Comparison of ENCODE assay signal across 9 cellular contexts in the genomic region with DNA sequence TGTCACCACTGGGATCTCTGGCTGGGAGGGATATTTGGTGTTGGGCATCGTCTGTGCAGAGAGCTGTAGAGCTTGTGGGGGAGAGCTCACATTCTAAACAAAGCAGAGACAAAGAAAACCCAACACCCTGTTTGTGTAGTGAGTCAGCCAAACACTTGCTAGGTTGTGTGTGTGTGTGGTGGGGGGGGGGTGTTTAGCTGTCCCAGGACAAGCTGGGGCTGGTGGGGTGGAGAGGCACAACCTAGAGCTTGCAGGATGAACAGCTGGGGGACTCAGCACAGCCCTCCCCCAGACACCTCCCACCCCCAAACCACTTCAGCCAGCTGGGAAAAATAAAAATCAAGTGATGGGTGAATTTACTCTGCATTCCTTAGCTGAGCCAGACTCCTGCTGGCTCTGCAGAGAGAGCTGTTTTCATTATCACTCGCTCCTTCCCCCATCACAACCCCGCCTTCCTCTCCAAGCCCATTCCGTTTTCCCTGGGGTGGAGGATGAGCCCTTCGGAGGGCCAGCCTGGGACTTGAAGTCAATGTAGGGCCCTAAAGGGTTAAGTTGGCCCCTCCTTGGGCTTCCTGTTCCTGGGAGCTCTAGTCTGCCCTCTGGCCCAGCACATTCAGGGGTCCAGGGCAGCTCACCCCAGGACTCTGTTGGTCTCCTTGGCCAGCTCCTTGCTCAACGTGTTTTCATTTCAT. TPM values are rescaled to one million over a fixed set of nuclear protein-coding genes. Genes with fewer than 3 reads are reported as not detected.
DNase-seq lines count a peak whose midpoint lies in the region; ATAC-seq and TF ChIP-seq lines count a peak whose summit lies in the region.
"Had no signal": no experiment of that assay in that cellular context is flagged by ENCODE, and none has a peak within 500 bp of the region (broad histone marks: within the 10 kb centered on the region; RNA-seq: fewer than 3 reads in every experiment).

No MANE protein-coding gene starts in this region.

- no peaks in the 10 kb centered on the region for H3K36me3 ChIP-seq in psoas muscle (ENCODE audit: insufficient read depth in 1 of 2, low read depth in 1 of 2)

- no peak for TF ChIP-seq CTCF in RWPE1 (conservative IDR thresholded peaks at IDR 0.05; ENCODE audit: low read depth)
- TF ChIP-seq CTCF in foreskin keratinocyte (conservative IDR thresholded peaks at IDR 0.05), result no peak
- TF ChIP-seq CTCF in psoas muscle (IDR thresholded peaks at IDR 0.05), result no peak

- H3K4me1 ChIP-seq in foreskin keratinocyte (peaks cover 17% of the 10 kb centered on the region), psoas muscle (peaks cover 14% of the 10 kb centered on the region)

- H3K4me3 ChIP-seq in psoas muscle, result no peak overlapping the region

- CTCF ChIA-PET in RWPE1 (lab: Yijun Ruan, JAX), result interaction anchor here (0.6 to 15.3 kb wide), 7 partner anchors 8 to 78 kb away, joined by 3 to 761 read pairs (median 4); a partner anchor contains a TSS

- peak overlapping the region; percentile 90 for H3K27ac ChIP-seq in RWPE1
- no peak overlapping the region for H3K27ac ChIP-seq in foreskin keratinocyte
- no peak overlapping the region for H3K27ac ChIP-seq in psoas muscle

- intact Hi-C loops in psoas muscle (cut with DNase I), result loop anchor here in 1 of 2 donors (10.0 kb wide), 1 partner anchor 595 kb away; no protein-coding TSS in a partner anchor

- peak; percentile 81 for DNase-seq in GM03348 (ENCODE audit: low spot score)
- DNase-seq in RWPE1 (ENCODE audit: low spot score), result peak; percentile 94
- peak; percentile 87 to 91 for DNase-seq in foreskin keratinocyte
- DNase-seq in psoas muscle, result peak in 1 of 2 donors; percentile 37
- no peak for DNase-seq in inferior parietal cortex (ENCODE audit: extremely low spot score)
- no peak for DNase-seq in LoVo (ENCODE audit: low spot score)
- no peak for DNase-seq in activated CD4-positive, alpha-beta T cell treated with anti-CD3 and anti-CD28 coated beads, Interleukin-2, amount 50 U/mL, for 1 hour
- DNase-seq: hippocampal formation had no signal

- POLR2A ChIA-PET in RWPE1 (lab: Yijun Ruan, JAX; ENCODE audit: low non-redundant PET), result interaction anchor here (0.6 to 1.6 kb wide), 5 partner anchors 9 to 82 kb away, joined by 3 to 8 read pairs (median 3); no protein-coding TSS in a partner anchor

- peaks cover 17% of the 10 kb centered on the region for H3K27me3 ChIP-seq in foreskin keratinocyte
- no peaks in the 10 kb centered on the region for H3K27me3 ChIP-seq in psoas muscle (ENCODE audit: insufficient read depth in 3 of 3, low read length in 2 of 3)

- no peaks in the 10 kb centered on the region for H3K9me3 ChIP-seq in psoas muscle

- peak; percentile 80 for ATAC-seq in foreskin keratinocyte
- ATAC-seq in psoas muscle, result peak in 3 of 4 donors; percentile 46 to 54 (median 49)
- ATAC-seq in HG03108 (IDR thresholded peaks at IDR 0.05; ENCODE audit: unreplicated experiment), result no peak

- 33 to 41% (median 41%) methylated on average over 6 of the region's 6 CpGs for WGBS in psoas muscle, 3 donors

RNA-seq across cellular contexts. Expression of a gene that starts 2.6 kb away (rescaled TPM):
- total RNA-seq in foreskin keratinocyte (1.3 and 3.1 TPM in 2 replicates), psoas muscle (10 to 100 TPM in 3 of 4 donors, 1 to 10 TPM in 1; 7.1 to 30.3 (median 13.2) TPM)
- polyA plus RNA-seq in foreskin keratinocyte (0.51 and 1.5 TPM in 2 replicates), psoas muscle (1 to 10 TPM; 3.0 to 5.1 (median 4.0) TPM)

RNA-seq across cellular contexts. Expression of a gene that starts 8.4 kb away (rescaled TPM):
- total RNA-seq in foreskin keratinocyte (0.68 and 1.0 TPM in 2 replicates), psoas muscle (1 to 10 TPM in 3 of 4 donors, under 1 TPM in 1; 0.54 to 2.6 (median 1.6) TPM)
- polyA plus RNA-seq in foreskin keratinocyte (0.18 and 0.39 TPM in 2 replicates), psoas muscle (under 1 TPM; 0.32 to 0.70 (median 0.39) TPM)

Comparison
In these comparisons a context has a peak if more than half of its experiments do, and no peak if none do; other contexts are left out.
1. DNase-seq: peak in GM03348 (single experiment), RWPE1 (single experiment) and foreskin keratinocyte (2 of 2); none in inferior parietal cortex (single experiment), LoVo (single experiment) and activated CD4-positive, alpha-beta T cell treated with anti-CD3 and anti-CD28 coated beads, Interleukin-2, amount 50 U/mL, for 1 hour (single experiment).